Comparison of ENCODE assay signal across 38 cellular contexts in genomic region chr12:102031852-102032251, GRCh38.
"Had no signal": no experiment of that assay in that cellular context is flagged by ENCODE, and none has a peak within 500 bp of the region (broad histone marks: within the 10 kb centered on the region; RNA-seq: fewer than 3 reads in every experiment).

No MANE protein-coding gene starts in this region.

- FAIRE-seq: colon, TTC549 had no signal

- DNase-seq: activated B cell treated with CpG ODN at 0.5 μM for 24 hours; activated CD4-positive, alpha-beta T cell treated with anti-CD3 and anti-CD28 coated beads for 48 hours; activated CD4-positive, alpha-beta T cell treated with anti-CD3 and anti-CD28 coated beads, Interleukin-2, amount 50 U/mL, for 1 hour; activated CD4-positive, alpha-beta T cell treated with anti-CD3 and anti-CD28 coated beads, Interleukin-2, amount 50 U/mL, for 48 hours; activated CD8-positive, alpha-beta memory T cell treated with anti-CD3 and anti-CD28 coated beads, Interleukin-2, amount 10 ng/mL, durations not matched to agents 7 days and 5 days; activated CD8-positive, alpha-beta memory T cell treated with anti-CD3 and anti-CD28 coated beads, Interleukin-2, amount 50 U/mL, for 4 hours; activated CD8-positive, alpha-beta T cell treated with anti-CD3 and anti-CD28 coated beads for 36 hours; activated effector memory CD4-positive, alpha-beta T cell treated with anti-CD3 and anti-CD28 coated beads, Interleukin-2, amount 50 U/mL, for 16 hours; activated naive CD4-positive, alpha-beta T cell treated with anti-CD3 and anti-CD28 coated beads for 36 hours; activated naive CD8-positive, alpha-beta T cell treated with anti-CD3 and anti-CD28 coated beads for 36 hours; activated naive CD8-positive, alpha-beta T cell treated with anti-CD3 and anti-CD28 coated beads, Interleukin-2, amount 50 U/mL, for 24 hours; activated T-cell treated with anti-CD3 and anti-CD28 coated beads, Interleukin-2, amount 50 U/mL, for 1 hour; activated T-cell treated with anti-CD3 and anti-CD28 coated beads, Interleukin-2, amount 50 U/mL, for 48 hours; adrenal gland; amygdala; aorta; body of pancreas; caudate nucleus; cortex of kidney; dermis blood vessel endothelial cell; effector CD4-positive, alpha-beta T cell; effector memory CD8-positive, alpha-beta T cell; erythroblast; foreskin keratinocyte; gastrocnemius medialis; glutamatergic neuron; heart left ventricle; hypothalamus; T1000; WERI-Rb-1 had no signal

- H3K9me3 ChIP-seq: adrenal gland, body of pancreas, esophagus muscularis mucosa, gastrocnemius medialis, heart left ventricle had no signal

- H3K9me3 Mint-ChIP-seq: activated B cell treated with CpG ODN at 0.5 μM for 24 hours; activated CD8-positive, alpha-beta T cell treated with anti-CD3 and anti-CD28 coated beads for 36 hours; activated naive CD4-positive, alpha-beta T cell treated with anti-CD3 and anti-CD28 coated beads for 36 hours; activated naive CD4-positive, alpha-beta T cell treated with anti-CD3 and anti-CD28 coated beads, Interleukin-2, amount 50 U/mL, for 24 hours; activated naive CD8-positive, alpha-beta T cell treated with anti-CD3 and anti-CD28 coated beads for 36 hours; activated naive CD8-positive, alpha-beta T cell treated with anti-CD3 and anti-CD28 coated beads, Interleukin-2, amount 50 U/mL, for 24 hours; activated T-helper 1 cell treated with anti-CD3 and anti-CD28 coated beads, Interleukin-12 subunit alpha, Interleukin-12 subunit beta, Interleukin-2, Interleukin-4 antibody, amounts not matched to agents 30 ng/mL and 10 ng/mL and 1 ng/mL, durations not matched to agents 14 hours and 24 hours and 36 hours; activated T-helper 2 cell treated with anti-CD3 and anti-CD28 coated beads, Interferon-gamma antibody, Interleukin-2, Interleukin-4, amounts not matched to agents 10 μg/mL and 5 μg/mL and 100 μg/mL, durations not matched to agents 14 hours and 24 hours and 36 hours; effector memory CD8-positive, alpha-beta T cell; T-helper 2 cell treated with Interferon-gamma antibody and Interleukin-4, amounts not matched to agents 5 μg/mL and 100 μg/mL, for 36 hours had no signal

- H3K4me3 Mint-ChIP-seq: activated B cell treated with CpG ODN at 0.5 μM for 24 hours; activated CD8-positive, alpha-beta memory T cell treated with anti-CD3 and anti-CD28 coated beads, Interleukin-2, amount 10 ng/mL, durations not matched to agents 7 days and 5 days; activated CD8-positive, alpha-beta T cell treated with anti-CD3 and anti-CD28 coated beads for 36 hours; activated naive CD4-positive, alpha-beta T cell treated with anti-CD3 and anti-CD28 coated beads for 36 hours; activated naive CD4-positive, alpha-beta T cell treated with anti-CD3 and anti-CD28 coated beads, Interleukin-2, amount 50 U/mL, for 24 hours; activated naive CD8-positive, alpha-beta T cell treated with anti-CD3 and anti-CD28 coated beads for 36 hours; activated naive CD8-positive, alpha-beta T cell treated with anti-CD3 and anti-CD28 coated beads, Interleukin-2, amount 50 U/mL, for 24 hours; activated T-helper 1 cell treated with anti-CD3 and anti-CD28 coated beads, Interleukin-12 subunit alpha, Interleukin-12 subunit beta, Interleukin-2, Interleukin-4 antibody, amounts not matched to agents 30 ng/mL and 10 ng/mL and 1 ng/mL, durations not matched to agents 14 hours and 24 hours and 36 hours; effector memory CD8-positive, alpha-beta T cell; T-helper 2 cell treated with Interferon-gamma antibody and Interleukin-4, amounts not matched to agents 5 μg/mL and 100 μg/mL, for 36 hours had no signal

- H3K4me1 ChIP-seq: adrenal gland, body of pancreas, gastrocnemius medialis had no signal

- H3K36me3 ChIP-seq: WERI-Rb-1 had no signal

- H3K27ac Mint-ChIP-seq: activated B cell treated with CpG ODN at 0.5 μM for 24 hours; activated CD8-positive, alpha-beta memory T cell treated with anti-CD3 and anti-CD28 coated beads, Interleukin-2, amount 10 ng/mL, durations not matched to agents 7 days and 5 days; activated CD8-positive, alpha-beta T cell treated with anti-CD3 and anti-CD28 coated beads for 36 hours; activated naive CD4-positive, alpha-beta T cell treated with anti-CD3 and anti-CD28 coated beads for 36 hours; activated naive CD4-positive, alpha-beta T cell treated with anti-CD3 and anti-CD28 coated beads, Interleukin-2, amount 50 U/mL, for 24 hours; activated naive CD8-positive, alpha-beta T cell treated with anti-CD3 and anti-CD28 coated beads for 36 hours; activated naive CD8-positive, alpha-beta T cell treated with anti-CD3 and anti-CD28 coated beads, Interleukin-2, amount 50 U/mL, for 24 hours; activated T-helper 1 cell treated with anti-CD3 and anti-CD28 coated beads, Interleukin-12 subunit alpha, Interleukin-12 subunit beta, Interleukin-2, Interleukin-4 antibody, amounts not matched to agents 30 ng/mL and 10 ng/mL and 1 ng/mL, durations not matched to agents 14 hours and 24 hours and 36 hours; activated T-helper 2 cell treated with anti-CD3 and anti-CD28 coated beads, Interferon-gamma antibody, Interleukin-2, Interleukin-4, amounts not matched to agents 10 μg/mL and 5 μg/mL and 100 μg/mL, durations not matched to agents 14 hours and 24 hours and 36 hours; effector memory CD8-positive, alpha-beta T cell; T-helper 2 cell treated with Interferon-gamma antibody and Interleukin-4, amounts not matched to agents 5 μg/mL and 100 μg/mL, for 36 hours had no signal

- H3K27ac ChIP-seq: adrenal gland, body of pancreas, esophagus muscularis mucosa, foreskin keratinocyte, gastrocnemius medialis, heart left ventricle, WERI-Rb-1 had no signal

- H3K4me3 ChIP-seq: adrenal gland, body of pancreas, esophagus muscularis mucosa, gastrocnemius medialis, heart left ventricle had no signal

- ATAC-seq: activated CD4-positive, CD25-positive, alpha-beta regulatory T cell treated with anti-CD3 and anti-CD28 coated beads, Interleukin-2, amount 50 U/mL, for 24 hours; activated CD8-positive, alpha-beta memory T cell treated with anti-CD3 and anti-CD28 coated beads, Interleukin-2, amount 10 ng/mL, durations not matched to agents 7 days and 5 days; activated CD8-positive, alpha-beta T cell treated with anti-CD3 and anti-CD28 coated beads for 36 hours; activated naive CD8-positive, alpha-beta T cell treated with anti-CD3 and anti-CD28 coated beads, Interleukin-2, amount 50 U/mL, for 24 hours; body of pancreas; effector memory CD8-positive, alpha-beta T cell; foreskin keratinocyte; gastrocnemius medialis; heart left ventricle had no signal

- H3K27me3 Mint-ChIP-seq: activated B cell treated with CpG ODN at 0.5 μM for 24 hours; activated CD8-positive, alpha-beta memory T cell treated with anti-CD3 and anti-CD28 coated beads, Interleukin-2, amount 10 ng/mL, durations not matched to agents 7 days and 5 days; activated CD8-positive, alpha-beta T cell treated with anti-CD3 and anti-CD28 coated beads for 36 hours; activated naive CD4-positive, alpha-beta T cell treated with anti-CD3 and anti-CD28 coated beads, Interleukin-2, amount 50 U/mL, for 24 hours; activated naive CD8-positive, alpha-beta T cell treated with anti-CD3 and anti-CD28 coated beads for 36 hours; activated naive CD8-positive, alpha-beta T cell treated with anti-CD3 and anti-CD28 coated beads, Interleukin-2, amount 50 U/mL, for 24 hours; effector memory CD8-positive, alpha-beta T cell had no signal

- H3K27me3 ChIP-seq: adrenal gland, body of pancreas, esophagus muscularis mucosa, foreskin keratinocyte, gastrocnemius medialis, heart left ventricle had no signal

- H3K4me1 Mint-ChIP-seq: activated B cell treated with CpG ODN at 0.5 μM for 24 hours; activated CD8-positive, alpha-beta memory T cell treated with anti-CD3 and anti-CD28 coated beads, Interleukin-2, amount 10 ng/mL, durations not matched to agents 7 days and 5 days; activated naive CD4-positive, alpha-beta T cell treated with anti-CD3 and anti-CD28 coated beads, Interleukin-2, amount 50 U/mL, for 24 hours; activated naive CD8-positive, alpha-beta T cell treated with anti-CD3 and anti-CD28 coated beads for 36 hours; activated naive CD8-positive, alpha-beta T cell treated with anti-CD3 and anti-CD28 coated beads, Interleukin-2, amount 50 U/mL, for 24 hours had no signal
